Comparison of ENCODE assay signal across 17 cellular contexts in the genomic region with DNA sequence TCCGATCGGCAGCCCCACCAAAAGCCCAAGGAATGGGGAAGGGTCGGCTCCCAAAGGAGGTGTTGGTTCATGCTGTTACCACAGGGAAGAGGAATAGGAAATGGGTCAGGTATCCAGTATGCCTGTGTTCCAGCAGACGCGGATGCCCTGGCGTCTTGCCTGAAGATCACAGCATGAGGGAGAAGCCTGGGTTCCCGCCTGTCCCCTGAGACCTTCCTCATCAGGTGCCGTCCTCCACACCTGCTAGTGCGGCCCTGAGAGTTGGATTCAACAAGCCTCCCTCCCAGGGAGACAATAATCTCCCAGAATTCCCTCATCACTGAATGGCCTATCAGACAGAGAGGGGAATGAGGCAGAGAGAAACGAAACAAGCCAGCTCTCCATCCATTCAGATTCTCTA.
"Had no signal": no experiment of that assay in that cellular context is flagged by ENCODE, and none has a peak within 500 bp of the region (broad histone marks: within the 10 kb centered on the region; RNA-seq: fewer than 3 reads in every experiment).

No MANE protein-coding gene starts in this region.

- H3K4me1 ChIP-seq: adrenal gland, gastroesophageal sphincter, heart left ventricle, prostate gland, thyroid gland had no signal

- H3K27ac ChIP-seq: adrenal gland, gastroesophageal sphincter, heart left ventricle, prostate gland, thyroid gland, VCaP had no signal

- H3K36me3 Mint-ChIP-seq: activated naive CD4-positive, alpha-beta T cell treated with anti-CD3 and anti-CD28 coated beads, Interleukin-2, amount 50 U/mL, for 24 hours had no signal

- H3K36me3 ChIP-seq: adrenal gland, gastroesophageal sphincter, heart left ventricle, prostate gland, thyroid gland had no signal

- ATAC-seq: esophagus mucosa, gastroesophageal sphincter, heart left ventricle, left ventricle myocardium superior, right cardiac atrium had no signal

- H3K4me3 Mint-ChIP-seq: activated naive CD4-positive, alpha-beta T cell treated with anti-CD3 and anti-CD28 coated beads, Interleukin-2, amount 50 U/mL, for 24 hours had no signal

- H3K27ac Mint-ChIP-seq: activated naive CD4-positive, alpha-beta T cell treated with anti-CD3 and anti-CD28 coated beads, Interleukin-2, amount 50 U/mL, for 24 hours had no signal

- H3K27me3 ChIP-seq: adrenal gland, thyroid gland had no signal

- H3K4me1 Mint-ChIP-seq: activated naive CD4-positive, alpha-beta T cell treated with anti-CD3 and anti-CD28 coated beads, Interleukin-2, amount 50 U/mL, for 24 hours had no signal

- DNase-seq: activated CD4-positive, alpha-beta T cell treated with anti-CD3 and anti-CD28 coated beads for 1 hour; activated CD4-positive, alpha-beta T cell treated with anti-CD3 and anti-CD28 coated beads, Interleukin-2, amount 50 U/mL, for 4 hours; activated gamma-delta T cell; adrenal gland; effector CD4-positive, alpha-beta T cell; heart left ventricle; kidney glomerular epithelial cell; left ventricle myocardium superior; right cardiac atrium; stimulated activated CD4-positive, alpha-beta T cell treated with anti-CD3 and anti-CD28 coated beads, Interleukin-2, amount 100 ng/mL, for 24 hours; stimulated activated naive CD4-positive, alpha-beta T cell treated with Interleukin-2 at 50 U/mL for 16 hours; thyroid gland had no signal

- H3K9me3 ChIP-seq: adrenal gland, prostate gland, thyroid gland had no signal

- H3K4me3 ChIP-seq: adrenal gland, gastroesophageal sphincter, heart left ventricle, prostate gland, thyroid gland had no signal
